In the genomic region with DNA sequence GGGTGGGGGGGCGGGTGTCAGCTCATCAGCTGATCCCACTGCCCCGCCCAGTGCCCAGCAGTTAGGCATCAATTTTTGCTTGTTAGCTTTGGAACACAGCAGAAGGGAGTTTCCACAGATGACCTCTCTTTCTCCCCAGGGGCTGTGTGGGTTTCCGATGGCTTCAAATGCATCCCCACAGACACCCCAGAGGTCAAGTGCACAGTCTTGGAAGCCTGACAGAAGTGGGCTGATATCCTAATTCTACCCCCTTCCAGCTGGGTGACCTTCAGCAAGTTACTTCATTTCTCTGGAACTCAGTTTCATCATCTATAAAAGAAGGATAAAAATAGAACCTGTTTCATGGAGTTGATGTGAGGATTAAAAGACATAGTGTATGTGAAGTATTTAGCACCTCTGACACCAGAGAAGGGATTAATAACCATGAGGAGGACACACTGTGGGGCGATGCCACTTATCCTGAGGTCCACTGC, we compare ENCODE assay signal across 9 cellular contexts. TPM values are rescaled to one million over a fixed set of nuclear protein-coding genes. Genes with fewer than 3 reads are reported as not detected.
A peak's percentile ranks its signal among the peaks of the same experiment; 100 is the strongest.
DNase-seq lines count a peak whose midpoint lies in the region; ATAC-seq and TF ChIP-seq lines count a peak whose summit lies in the region.
"Had no signal": no experiment of that assay in that cellular context is flagged by ENCODE, and none has a peak within 500 bp of the region (broad histone marks: within the 10 kb centered on the region; RNA-seq: fewer than 3 reads in every experiment).

No MANE protein-coding gene starts in this region.

- H3K9me3 ChIP-seq in lung (ENCODE audit: control insufficient read depth in 2 of 2, insufficient read depth in 1 of 2, low read length in 1 of 2) (no peaks in the 10 kb centered on the region), SJCRH30 (replicated peaks) (no peaks in the 10 kb centered on the region)

- H3K27ac ChIP-seq in lung (ENCODE audit: low read depth in 1 of 2, low read length in 1 of 2) (peak overlapping the region in 1 of 2 donors; percentile 72), SJCRH30 (no peak overlapping the region)

- H3K27me3 ChIP-seq in lung (ENCODE audit: control insufficient read depth, insufficient read depth), result no peaks in the 10 kb centered on the region
- no peaks in the 10 kb centered on the region for H3K27me3 ChIP-seq in SJCRH30

- DNase-seq in GM03348 (ENCODE audit: low spot score) (peak; percentile 26), NCI-H69 (lab: John Stamatoyannopoulos, UW) (peak; percentile 79), lung (ENCODE audit: low spot score) (no peak), dedifferentiated amniotic fluid mesenchymal stem cell (ENCODE audit: extremely low spot score) (no peak), SJCRH30 (no peak), DMS79 (lab: John Stamatoyannopoulos, UW) (no peak)
- DNase-seq: activated T-cell treated with anti-CD3 and anti-CD28 coated beads, Interleukin-2, amount 50 U/mL, for 24 hours had no signal

- ATAC-seq in GM21619 (IDR thresholded peaks at IDR 0.05; ENCODE audit: unreplicated experiment), result peak; percentile 40
- peak; percentile 35 for ATAC-seq in lung (ENCODE audit: insufficient read depth, low FRiP score)
- ATAC-seq in HG03039 (IDR thresholded peaks at IDR 0.05; ENCODE audit: unreplicated experiment), result no peak

- TF ChIP-seq CTCF in lung (IDR thresholded peaks at IDR 0.05; ENCODE audit: control extremely low read depth, extremely low read depth), result no peak

- no peak overlapping the region for H3K4me3 ChIP-seq in lung
- H3K4me3 ChIP-seq in SJCRH30, result no peak overlapping the region

- no peaks in the 10 kb centered on the region for H3K36me3 ChIP-seq in lung (ENCODE audit: control insufficient read depth in 2 of 2, insufficient read depth in 2 of 2, low read length in 2 of 2)
- H3K36me3 ChIP-seq in SJCRH30, result peaks cover 6% of the 10 kb centered on the region; the same call in 1 of the 2 replicates

- H3K4me1 ChIP-seq in lung (ENCODE audit: control insufficient read depth in 2 of 2, insufficient read depth in 2 of 2, low read length in 2 of 2) (peaks cover 0 to 12% of the 10 kb centered on the region in 2 donors), SJCRH30 (peaks cover 26% of the 10 kb centered on the region)

- 82 to 98% methylated on average over 4 of the region's 4 CpGs for WGBS in lung, 2 donors

RNA-seq across cellular contexts. Expression of gene TTC9, which starts 22.0 kb away (rescaled TPM):
- 1 to 10 TPM; 6.8 to 7.5 TPM for total RNA-seq in lung
- 1 to 10 TPM; 4.3 to 6.9 TPM for polyA plus RNA-seq in lung
- total RNA-seq in SJCRH30 (2014; rRNA removed; shearing (Covaris generic)), result 6.4 and 6.5 TPM in 2 replicates

Comparison
In these comparisons a context has a peak if more than half of its experiments do, and no peak if none do; other contexts are left out.
1. DNase-seq: peak in GM03348 (single experiment) and NCI-H69 (single experiment); none in lung (single experiment), dedifferentiated amniotic fluid mesenchymal stem cell (single experiment), SJCRH30 (0 of 2) and DMS79 (single experiment).